23 cellular contexts compared by ENCODE assay signal in genomic region chr2:236691799-236692167, GRCh38.
DNase-seq lines count a peak whose midpoint lies in the region; ATAC-seq and TF ChIP-seq lines count a peak whose summit lies in the region.
"Had no signal": no experiment of that assay in that cellular context is flagged by ENCODE, and none has a peak within 500 bp of the region (broad histone marks: within the 10 kb centered on the region; RNA-seq: fewer than 3 reads in every experiment).

No MANE protein-coding gene starts in this region.

- H3K27me3 ChIP-seq in RWPE2 (ENCODE audit: insufficient read depth, poor library complexity, severe bottlenecking) (no peaks in the 10 kb centered on the region), foreskin keratinocyte (no peaks in the 10 kb centered on the region)
- H3K27me3 ChIP-seq: colonic mucosa, testis had no signal

- ATAC-seq in RWPE2 (ENCODE audit: low read depth) (peak; percentile 85), foreskin keratinocyte (peak; percentile 88), HG03354 (IDR thresholded peaks at IDR 0.05; ENCODE audit: poor library complexity, severe bottlenecking, unreplicated experiment) (no peak)
- ATAC-seq: psoas muscle; stimulated activated naive B cell treated with anti-CD40 and anti-IgM and Interleukin-4, amounts not matched to agents 10 μg/mL and 1 μg/mL and 100 μg/mL, for 72 hours had no signal

- peak overlapping the region; percentile 65 for H3K27ac ChIP-seq in RWPE2 (ENCODE audit: poor library complexity, severe bottlenecking)
- H3K27ac ChIP-seq in foreskin keratinocyte = peak overlapping the region; percentile 52
- H3K27ac ChIP-seq: colonic mucosa, heart right ventricle, left ventricle myocardium inferior, psoas muscle, skin epidermis, testis had no signal

- peaks cover 35% of the 10 kb centered on the region for H3K4me1 ChIP-seq in RWPE2 (ENCODE audit: insufficient read depth, poor library complexity, severe bottlenecking)
- H3K4me1 ChIP-seq in foreskin keratinocyte = peaks cover 29% of the 10 kb centered on the region
- H3K4me1 ChIP-seq: colonic mucosa, psoas muscle had no signal

- DNase-seq in AG20443 (ENCODE audit: low spot score) (peak; percentile 18), H4 (ENCODE audit: low spot score) (peak; percentile 17), RWPE2 (ENCODE audit: low spot score) (peak; percentile 80), foreskin keratinocyte (peak; percentile 79 to 89), Ammon's horn (ENCODE audit: low spot score) (no peak), D341Med (ENCODE audit: low spot score) (no peak), Kasumi-1 (lab: John Stamatoyannopoulos, UW) (no peak)
- DNase-seq: ACHN; activated CD4-positive, alpha-beta T cell treated with anti-CD3 and anti-CD28 coated beads for 48 hours; CD4-positive, CD25-positive, alpha-beta regulatory T cell; colonic mucosa; HCEC 1CT; heart right ventricle; left ventricle myocardium inferior; NCI-H1694; NCI-H345; NK-92 treated with Interleukin-12 subunit alpha and Interleukin-12 subunit beta, amount 100 ng/mL, for 24 hours; psoas muscle; stimulated activated CD4-positive, alpha-beta T cell treated with anti-CD3 and anti-CD28 coated beads, Interleukin-2, amount 100 ng/mL, for 24 hours; stimulated activated naive B cell treated with anti-CD40 and anti-IgM and Interleukin-4, amounts not matched to agents 10 μg/mL and 1 μg/mL and 100 μg/mL, for 72 hours; testis had no signal

- H3K4me3 ChIP-seq in RWPE2 (ENCODE audit: severe bottlenecking) = no peak overlapping the region
- H3K4me3 ChIP-seq: colonic mucosa, heart right ventricle, left ventricle myocardium inferior, psoas muscle, skin epidermis, testis had no signal

- no peaks in the 10 kb centered on the region for H3K36me3 ChIP-seq in RWPE2 (ENCODE audit: low read depth)
- H3K36me3 ChIP-seq: colonic mucosa, heart right ventricle, left ventricle myocardium inferior had no signal

- TF ChIP-seq CTCF in RWPE2 (IDR thresholded peaks at IDR 0.05; ENCODE audit: poor library complexity, severe bottlenecking) (no peak), foreskin keratinocyte (conservative IDR thresholded peaks at IDR 0.05) (peak; percentile 47)

- no peaks in the 10 kb centered on the region for H3K9me3 ChIP-seq in RWPE2 (ENCODE audit: severe bottlenecking)
- H3K9me3 ChIP-seq: colonic mucosa, heart right ventricle, left ventricle myocardium inferior, psoas muscle, testis had no signal

Comparison
In these comparisons a context has a peak if more than half of its experiments do, and no peak if none do; other contexts are left out.
1. DNase-seq: peak in AG20443 (single experiment), H4 (single experiment), RWPE2 (single experiment) and foreskin keratinocyte (2 of 2); none in Ammon's horn (single experiment), D341Med (single experiment) and Kasumi-1 (0 of 2).